Comparison of ENCODE assay signal across 8 cellular contexts in genomic region chr17:64411999-64412771, GRCh38. TPM values are rescaled to one million over a fixed set of nuclear protein-coding genes. Genes with fewer than 3 reads are reported as not detected.
DNase-seq lines count a peak whose midpoint lies in the region; ATAC-seq, FAIRE-seq and TF ChIP-seq lines count a peak whose summit lies in the region.

No MANE protein-coding gene starts in this region.

- peak; percentile 89 for DNase-seq in SIG-M5 treated with dmso at 0.1 percent for 504 hours (lab: John Stamatoyannopoulos, UW; ENCODE audit: unreplicated experiment)
- DNase-seq in fibroblast of villous mesenchyme (ENCODE audit: low read depth), result peak; percentile 40
- no peak for DNase-seq in natural killer cell treated with Interleukin-12 subunit alpha and Interleukin-12 subunit beta and Interleukin-15 and Interleukin-18, amount 100 ng/mL, for 72 hours (ENCODE audit: low spot score)
- no peak for DNase-seq in HPDE6-E6E7 (ENCODE audit: extremely low spot score)
- DNase-seq in NCI-H226, result no peak
- DNase-seq in HTR-8/SVneo (ENCODE audit: insufficient read length, low spot score), result no peak
- DNase-seq in activated T-cell treated with anti-CD3 and anti-CD28 coated beads, Interleukin-2, amount 50 U/mL, for 72 hours, result no peak

- no peaks in the 10 kb centered on the region for H3K36me3 Mint-ChIP-seq in natural killer cell treated with Interleukin-12 subunit alpha and Interleukin-12 subunit beta and Interleukin-15 and Interleukin-18, amount 100 ng/mL, for 72 hours
- H3K36me3 Mint-ChIP-seq in activated T-cell treated with anti-CD3 and anti-CD28 coated beads, Interleukin-2, amount 50 U/mL, for 72 hours (ENCODE audit: insufficient read depth in 2 of 2), result no peaks in the 10 kb centered on the region

- no peak for ATAC-seq in natural killer cell treated with Interleukin-12 subunit alpha and Interleukin-12 subunit beta and Interleukin-15 and Interleukin-18, amount 100 ng/mL, for 72 hours
- ATAC-seq in activated T-cell treated with anti-CD3 and anti-CD28 coated beads, Interleukin-2, amount 50 U/mL, for 72 hours (replicated peaks in 1 of 2), result no peak

- H3K27me3 Mint-ChIP-seq in natural killer cell treated with Interleukin-12 subunit alpha and Interleukin-12 subunit beta and Interleukin-15 and Interleukin-18, amount 100 ng/mL, for 72 hours, result no peaks in the 10 kb centered on the region
- H3K27me3 Mint-ChIP-seq in activated T-cell treated with anti-CD3 and anti-CD28 coated beads, Interleukin-2, amount 50 U/mL, for 72 hours (ENCODE audit: low read depth), result no peaks in the 10 kb centered on the region

- no peaks in the 10 kb centered on the region for H3K9me3 ChIP-seq in HUES6 (ENCODE audit: control insufficient read depth, insufficient read depth, low read depth, low read length)

- peaks cover 22% of the 10 kb centered on the region for H3K4me1 ChIP-seq in HUES6 (ENCODE audit: control insufficient read depth, insufficient read depth, low read length)

- H3K27ac Mint-ChIP-seq in natural killer cell treated with Interleukin-12 subunit alpha and Interleukin-12 subunit beta and Interleukin-15 and Interleukin-18, amount 100 ng/mL, for 72 hours, result no peak overlapping the region
- no peak overlapping the region for H3K27ac Mint-ChIP-seq in activated T-cell treated with anti-CD3 and anti-CD28 coated beads, Interleukin-2, amount 50 U/mL, for 72 hours

- H3K4me3 ChIP-seq in HUES6 (ENCODE audit: low read depth, low read length), result peak overlapping the region; percentile 36
- no peak overlapping the region for H3K4me3 ChIP-seq in fibroblast of villous mesenchyme (ENCODE audit: low read depth, low read length)

- no peak for TF ChIP-seq CTCF in fibroblast of villous mesenchyme (IDR thresholded peaks at IDR 0.05; ENCODE audit: insufficient read depth, low read depth, low read length)

- no peaks in the 10 kb centered on the region for H3K36me3 ChIP-seq in HUES6 (ENCODE audit: control insufficient read depth, insufficient read depth, low read length)

- no peak for FAIRE-seq in HTR-8/SVneo (lab: Jason Lieb, UNC)

- H3K9ac ChIP-seq in HUES6 (ENCODE audit: low read length), result peak overlapping the region; percentile 15

- H3K27me3 ChIP-seq in HUES6 (ENCODE audit: control insufficient read depth, insufficient read depth, low read length), result no peaks in the 10 kb centered on the region

- H3K9me3 Mint-ChIP-seq in natural killer cell treated with Interleukin-12 subunit alpha and Interleukin-12 subunit beta and Interleukin-15 and Interleukin-18, amount 100 ng/mL, for 72 hours, result no peaks in the 10 kb centered on the region
- H3K9me3 Mint-ChIP-seq in activated T-cell treated with anti-CD3 and anti-CD28 coated beads, Interleukin-2, amount 50 U/mL, for 72 hours, result no peaks in the 10 kb centered on the region

- peaks cover 0 to 13% of the 10 kb centered on the region in 2 donors for H3K4me1 Mint-ChIP-seq in natural killer cell treated with Interleukin-12 subunit alpha and Interleukin-12 subunit beta and Interleukin-15 and Interleukin-18, amount 100 ng/mL, for 72 hours (ENCODE audit: low read depth in 2 of 2)
- H3K4me1 Mint-ChIP-seq in activated T-cell treated with anti-CD3 and anti-CD28 coated beads, Interleukin-2, amount 50 U/mL, for 72 hours (ENCODE audit: low read depth), result peaks cover 15% of the 10 kb centered on the region

- peak overlapping the region; percentile 3; the same call in 1 of the 2 replicates for H3K27ac ChIP-seq in HUES6 (ENCODE audit: low read depth, low read length)

- peak overlapping the region; percentile 23 for H3K4me3 Mint-ChIP-seq in natural killer cell treated with Interleukin-12 subunit alpha and Interleukin-12 subunit beta and Interleukin-15 and Interleukin-18, amount 100 ng/mL, for 72 hours
- H3K4me3 Mint-ChIP-seq in activated T-cell treated with anti-CD3 and anti-CD28 coated beads, Interleukin-2, amount 50 U/mL, for 72 hours, result peak overlapping the region in 1 of 2 donors; percentile 55

RNA-seq across cellular contexts. Expression of gene PECAM1, which starts 21.5 kb away (rescaled TPM):
- under 0.01 TPM in 2 replicates for total RNA-seq in fibroblast of villous mesenchyme
- 10 to 100 TPM in 1 of 2 donors, 1 to 10 TPM in 1; 8.1 to 17.1 TPM for total RNA-seq in natural killer cell treated with Interleukin-12 subunit alpha and Interleukin-12 subunit beta and Interleukin-15 and Interleukin-18, amount 100 ng/mL, for 72 hours
- 10 to 100 TPM; 16.1 to 21.5 TPM for total RNA-seq in activated T-cell treated with anti-CD3 and anti-CD28 coated beads, Interleukin-2, amount 50 U/mL, for 72 hours

RNA-seq across cellular contexts. Expression of gene MILR1, which starts 36.7 kb away (rescaled TPM):
- total RNA-seq in fibroblast of villous mesenchyme, result 2.6 and 3.9 TPM in 2 replicates
- total RNA-seq in natural killer cell treated with Interleukin-12 subunit alpha and Interleukin-12 subunit beta and Interleukin-15 and Interleukin-18, amount 100 ng/mL, for 72 hours, result 1 to 10 TPM; 5.0 to 6.9 TPM
- under 1 TPM in 1 of 2 donors, not detected in 1; 0.58 TPM for total RNA-seq in activated T-cell treated with anti-CD3 and anti-CD28 coated beads, Interleukin-2, amount 50 U/mL, for 72 hours

Comparison
In these comparisons a context has a peak if more than half of its experiments do, and no peak if none do; other contexts are left out.
1. DNase-seq: peak in SIG-M5 treated with dmso at 0.1 percent for 504 hours (single experiment) and fibroblast of villous mesenchyme (single experiment); none in natural killer cell treated with Interleukin-12 subunit alpha and Interleukin-12 subunit beta and Interleukin-15 and Interleukin-18, amount 100 ng/mL, for 72 hours (single experiment), HPDE6-E6E7 (single experiment), NCI-H226 (single experiment), HTR-8/SVneo (single experiment) and activated T-cell treated with anti-CD3 and anti-CD28 coated beads, Interleukin-2, amount 50 U/mL, for 72 hours (0 of 2).